Comparison of ENCODE assay signal across 12 cellular contexts in genomic region chr9:129319076-129319937, GRCh38.
DNase-seq lines count a peak whose midpoint lies in the region; ATAC-seq and TF ChIP-seq lines count a peak whose summit lies in the region.
"Had no signal": no experiment of that assay in that cellular context is flagged by ENCODE, and none has a peak within 500 bp of the region (broad histone marks: within the 10 kb centered on the region; RNA-seq: fewer than 3 reads in every experiment).

No MANE protein-coding gene starts in this region.

- 78 to 81% (median 81%) methylated on average over 26 to 30 of the region's 30 CpGs for WGBS in psoas muscle, 3 donors

- TF ChIP-seq CTCF in OCI-LY3 (IDR thresholded peaks at IDR 0.05; ENCODE audit: low read depth, low read length): no peak
- no peak for TF ChIP-seq CTCF in right atrium auricular region (IDR thresholded peaks at IDR 0.05)
- TF ChIP-seq CTCF in psoas muscle (IDR thresholded peaks at IDR 0.05): no peak

- peak overlapping the region; percentile 79; the same call in 1 of the 2 replicates for H3K9ac ChIP-seq in BLaER1
- peak overlapping the region; percentile 90 for H3K9ac ChIP-seq in OCI-LY3 (ENCODE audit: low read length)

- no peaks in the 10 kb centered on the region for H3K79me2 ChIP-seq in OCI-LY3 (ENCODE audit: low read length)

- no peaks in the 10 kb centered on the region for H3K27me3 ChIP-seq in BLaER1
- H3K27me3 ChIP-seq in OCI-LY3 (ENCODE audit: low read depth, low read length): no peaks in the 10 kb centered on the region
- no peaks in the 10 kb centered on the region for H3K27me3 ChIP-seq in right atrium auricular region
- no peaks in the 10 kb centered on the region for H3K27me3 ChIP-seq in psoas muscle (ENCODE audit: insufficient read depth in 3 of 3, low read length in 2 of 3)

- peak overlapping the region; percentile 92 for H3K27ac ChIP-seq in BLaER1
- peak overlapping the region; percentile 85 for H3K27ac ChIP-seq in OCI-LY3 (ENCODE audit: low read length)
- H3K27ac ChIP-seq in right atrium auricular region: peak overlapping the region; percentile 83 to 91
- peak overlapping the region; percentile 73 for H3K27ac ChIP-seq in psoas muscle

- peaks cover 54% of the 10 kb centered on the region for H3K4me1 ChIP-seq in BLaER1
- H3K4me1 ChIP-seq in OCI-LY3 (ENCODE audit: low read length): peaks cover 28% of the 10 kb centered on the region
- peaks cover 0 to 81% of the 10 kb centered on the region in 2 donors for H3K4me1 ChIP-seq in right atrium auricular region
- peaks cover 30% of the 10 kb centered on the region for H3K4me1 ChIP-seq in psoas muscle

- no peaks in the 10 kb centered on the region for H3K36me3 ChIP-seq in BLaER1
- H3K36me3 ChIP-seq in OCI-LY3 (replicated peaks; ENCODE audit: low read depth, low read length): no peaks in the 10 kb centered on the region
- no peaks in the 10 kb centered on the region for H3K36me3 ChIP-seq in right atrium auricular region
- no peaks in the 10 kb centered on the region for H3K36me3 ChIP-seq in psoas muscle (ENCODE audit: insufficient read depth in 1 of 2, low read depth in 1 of 2)

- H4K20me1 ChIP-seq in BLaER1: no peaks in the 10 kb centered on the region
- H4K20me1 ChIP-seq in OCI-LY3 (ENCODE audit: insufficient read depth, low read length): no peaks in the 10 kb centered on the region

- H3K9me3 ChIP-seq in BLaER1 (no peaks in the 10 kb centered on the region), OCI-LY3 (ENCODE audit: insufficient read depth, low read length) (no peaks in the 10 kb centered on the region), right atrium auricular region (no peaks in the 10 kb centered on the region), psoas muscle (no peaks in the 10 kb centered on the region)

- ATAC-seq in psoas muscle (no peak), GM18520 (IDR thresholded peaks at IDR 0.05; ENCODE audit: unreplicated experiment) (no peak), GM21723 (IDR thresholded peaks at IDR 0.05; ENCODE audit: unreplicated experiment) (no peak)
- ATAC-seq: effector memory CD8-positive, alpha-beta T cell had no signal

- intact Hi-C loops in psoas muscle (cut with DNase I): no loop called here

- H3K4me2 ChIP-seq in BLaER1 (peak overlapping the region; percentile 100), OCI-LY3 (ENCODE audit: low read length) (peak overlapping the region; percentile 87)

- no peak overlapping the region for H2AFZ ChIP-seq in OCI-LY3 (ENCODE audit: low read depth, low read length)

- DNase-seq in right atrium auricular region (ENCODE audit: low spot score): peak; percentile 52
- DNase-seq in psoas muscle: peak in 1 of 2 donors; percentile 50
- DNase-seq in DMS153 treated with DMSO at 0.1 percent for 48 hours (lab: John Stamatoyannopoulos, UW; ENCODE audit: unreplicated experiment): no peak
- DNase-seq in NOMO-1 treated with dmso at 0.1 percent for 144 hours (lab: John Stamatoyannopoulos, UW; ENCODE audit: unreplicated experiment): no peak
- DNase-seq: CD8-positive, alpha-beta memory T cell; effector memory CD8-positive, alpha-beta T cell; Karpas-422; NCI-H774 had no signal

- H3K4me3 ChIP-seq in BLaER1: no peak overlapping the region
- H3K4me3 ChIP-seq in OCI-LY3 (ENCODE audit: low read length): peak overlapping the region; percentile 85
- H3K4me3 ChIP-seq in right atrium auricular region: no peak overlapping the region
- H3K4me3 ChIP-seq in psoas muscle: no peak overlapping the region
